1 cellular context compared by ENCODE assay signal in the genomic region with DNA sequence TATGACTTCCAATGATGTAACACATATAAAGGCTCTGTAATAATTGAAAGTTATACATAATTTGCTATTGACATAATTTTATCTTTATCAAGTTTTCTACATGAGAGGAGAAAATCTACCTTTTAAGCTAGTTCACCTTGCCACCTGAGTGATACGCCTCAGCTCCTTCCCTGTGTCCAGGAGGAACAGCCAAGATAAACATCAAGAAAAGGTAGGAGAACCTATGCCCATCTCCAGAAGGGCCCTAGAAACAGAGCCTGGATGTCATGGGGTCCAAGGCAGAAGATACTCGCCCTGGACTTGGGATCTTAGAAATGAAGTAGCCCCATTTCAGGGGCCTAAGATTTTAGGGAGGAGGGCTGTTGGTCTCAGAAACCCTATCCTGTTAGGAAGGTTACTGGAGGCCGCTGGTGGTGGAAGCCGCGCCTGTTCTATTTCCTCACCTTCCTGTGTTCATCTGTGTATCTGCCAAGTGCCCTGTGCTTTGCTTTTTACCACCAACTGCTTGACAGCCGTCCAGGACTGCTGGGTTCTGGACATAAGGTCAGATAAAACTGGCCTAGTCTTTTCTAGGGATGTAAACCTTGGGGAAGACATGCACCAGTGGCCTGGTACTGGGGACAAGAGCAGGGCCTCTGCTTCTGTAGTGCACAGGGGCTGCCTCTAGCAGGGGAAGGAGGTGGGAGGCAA.
TF ChIP-seq lines count a peak whose summit lies in the region.

No MANE protein-coding gene starts in this region.

TF ChIP-seq in IMR-90, 13 proteins besides CTCF, POLR2A, EP300 and RAD21:
- no peak for TF ChIP-seq BHLHE40 (IDR thresholded peaks at IDR 0.05; ENCODE audit: low read depth, low read length)
- no peak for TF ChIP-seq RCOR1 (IDR thresholded peaks at IDR 0.05; ENCODE audit: insufficient replicate concordance, low read length)
- no peak for TF ChIP-seq NFE2L2 (IDR thresholded peaks at IDR 0.05; ENCODE audit: low read depth, low read length)
- no peak for TF ChIP-seq CHD1 (IDR thresholded peaks at IDR 0.05; ENCODE audit: low read depth, low read length)
- no peak for TF ChIP-seq MXI1 (IDR thresholded peaks at IDR 0.05; ENCODE audit: borderline replicate concordance, low read depth, low read length)
- no peak for TF ChIP-seq USF2 (IDR thresholded peaks at IDR 0.05; ENCODE audit: low read depth, low read length)
- TF ChIP-seq MAZ (IDR thresholded peaks at IDR 0.05; ENCODE audit: borderline replicate concordance, low read depth, low read length), result no peak
- TF ChIP-seq MAFK (IDR thresholded peaks at IDR 0.05; ENCODE audit: low read depth, low read length), result no peak
- no peak for TF ChIP-seq SMC3 (IDR thresholded peaks at IDR 0.05; ENCODE audit: low read depth, low read length)
- no peak for TF ChIP-seq CEBPB (IDR thresholded peaks at IDR 0.05; ENCODE audit: low read depth, low read length)
- TF ChIP-seq, protein P1, sequence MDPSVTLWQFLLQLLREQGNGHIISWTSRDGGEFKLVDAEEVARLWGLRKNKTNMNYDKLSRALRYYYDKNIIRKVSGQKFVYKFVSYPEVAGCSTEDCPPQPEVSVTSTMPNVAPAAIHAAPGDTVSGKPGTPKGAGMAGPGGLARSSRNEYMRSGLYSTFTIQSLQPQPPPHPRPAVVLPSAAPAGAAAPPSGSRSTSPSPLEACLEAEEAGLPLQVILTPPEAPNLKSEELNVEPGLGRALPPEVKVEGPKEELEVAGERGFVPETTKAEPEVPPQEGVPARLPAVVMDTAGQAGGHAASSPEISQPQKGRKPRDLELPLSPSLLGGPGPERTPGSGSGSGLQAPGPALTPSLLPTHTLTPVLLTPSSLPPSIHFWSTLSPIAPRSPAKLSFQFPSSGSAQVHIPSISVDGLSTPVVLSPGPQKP (IDR thresholded peaks at IDR 0.05; ENCODE audit: borderline replicate concordance, low read depth, low read length), result no peak
- no peak for TF ChIP-seq RFX5 (IDR thresholded peaks at IDR 0.05; ENCODE audit: low read depth, low read length)
- TF ChIP-seq FOS (IDR thresholded peaks at IDR 0.05; ENCODE audit: low read depth, low read length), result no peak
TF ChIP-seq in IMR-90: peak in this region for 0.
